8 cellular contexts compared by ENCODE assay signal in the genomic region with DNA sequence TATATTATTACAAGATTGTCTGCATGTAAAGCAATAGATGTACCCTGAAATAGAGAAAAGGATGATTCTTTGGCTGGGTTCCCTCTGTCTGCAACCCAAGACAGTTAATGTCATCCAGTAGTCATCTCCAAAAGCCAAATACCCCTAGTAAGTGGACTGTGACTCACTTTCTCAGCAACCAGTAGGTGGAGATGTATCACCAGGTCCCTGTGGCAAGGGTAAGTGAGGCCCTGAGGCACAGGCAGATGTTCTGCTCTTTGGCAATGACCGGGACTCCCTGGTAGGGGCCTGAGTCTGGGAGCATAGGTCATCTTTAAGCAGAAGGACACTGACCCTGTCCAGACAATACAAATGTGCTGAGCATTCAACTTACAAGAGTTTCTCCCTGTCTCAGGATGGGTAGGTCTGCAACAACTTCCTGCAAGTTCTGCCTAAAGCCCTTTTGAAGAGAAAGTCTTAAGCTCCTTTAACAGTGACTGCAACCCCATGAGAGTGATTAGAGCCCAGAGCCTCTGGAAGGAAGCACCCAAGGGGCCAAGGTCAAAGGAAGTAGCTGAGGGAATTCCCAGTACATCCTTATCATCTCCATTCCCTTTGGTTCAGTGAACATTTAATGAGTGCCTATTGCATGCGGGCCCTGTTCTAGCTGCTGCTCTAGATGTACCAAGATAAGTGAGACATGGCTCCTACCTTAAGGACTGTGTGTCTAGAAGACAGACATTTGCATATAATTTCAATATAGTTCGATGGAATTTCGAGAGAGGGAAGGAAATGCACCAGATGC. TPM values are rescaled to one million over a fixed set of nuclear protein-coding genes. Genes with fewer than 3 reads are reported as not detected.
DNase-seq lines count a peak whose midpoint lies in the region; ATAC-seq and TF ChIP-seq lines count a peak whose summit lies in the region.

No MANE protein-coding gene starts in this region.

- peak; percentile 83 to 93 for ATAC-seq in activated T-cell treated with anti-CD3 and anti-CD28 coated beads, Interleukin-2, amount 50 U/mL, for 72 hours (replicated peaks in 1 of 2)
- ATAC-seq in effector memory CD8-positive, alpha-beta T cell (replicated peaks) = no peak

- no peak overlapping the region for H3K27ac Mint-ChIP-seq in activated T-cell treated with anti-CD3 and anti-CD28 coated beads, Interleukin-2, amount 50 U/mL, for 72 hours
- H3K27ac Mint-ChIP-seq in effector memory CD8-positive, alpha-beta T cell = no peak overlapping the region

- TF ChIP-seq CTCF in AG09309 (IDR thresholded peaks at IDR 0.05; ENCODE audit: control insufficient read depth, insufficient read depth, low read depth, low read length, missing control alignments) = peak; percentile 67

- H3K4me3 ChIP-seq in AG09309 (ENCODE audit: control insufficient read depth, low read depth, low read length) = no peak overlapping the region

- DNase-seq in AG09309 (ENCODE audit: low read depth) (no peak), HT-29 (ENCODE audit: low spot score) (peak; percentile 3), kidney tubule cell (ENCODE audit: low spot score) (peak; percentile 61), DMS79 (lab: John Stamatoyannopoulos, UW) (no peak), mesenteric fat pad (ENCODE audit: low spot score) (no peak), NCI-H1436 treated with DMSO at 0.1 percent for 48 hours (lab: John Stamatoyannopoulos, UW) (no peak)
- peak; percentile 16 to 17 for DNase-seq in activated T-cell treated with anti-CD3 and anti-CD28 coated beads, Interleukin-2, amount 50 U/mL, for 72 hours
- DNase-seq in effector memory CD8-positive, alpha-beta T cell = no peak

- H3K4me3 Mint-ChIP-seq in activated T-cell treated with anti-CD3 and anti-CD28 coated beads, Interleukin-2, amount 50 U/mL, for 72 hours = no peak overlapping the region
- H3K4me3 Mint-ChIP-seq in effector memory CD8-positive, alpha-beta T cell = no peak overlapping the region

- peaks cover 8% of the 10 kb centered on the region for H3K27me3 Mint-ChIP-seq in activated T-cell treated with anti-CD3 and anti-CD28 coated beads, Interleukin-2, amount 50 U/mL, for 72 hours (ENCODE audit: low read depth)
- peaks cover 8 to 42% of the 10 kb centered on the region in 2 donors for H3K27me3 Mint-ChIP-seq in effector memory CD8-positive, alpha-beta T cell

- no peaks in the 10 kb centered on the region for H3K36me3 Mint-ChIP-seq in activated T-cell treated with anti-CD3 and anti-CD28 coated beads, Interleukin-2, amount 50 U/mL, for 72 hours (ENCODE audit: insufficient read depth in 2 of 2)
- H3K36me3 Mint-ChIP-seq in effector memory CD8-positive, alpha-beta T cell (ENCODE audit: insufficient read depth) = no peaks in the 10 kb centered on the region

- H3K9me3 Mint-ChIP-seq in activated T-cell treated with anti-CD3 and anti-CD28 coated beads, Interleukin-2, amount 50 U/mL, for 72 hours = no peaks in the 10 kb centered on the region
- no peaks in the 10 kb centered on the region for H3K9me3 Mint-ChIP-seq in effector memory CD8-positive, alpha-beta T cell

- H3K4me1 Mint-ChIP-seq in activated T-cell treated with anti-CD3 and anti-CD28 coated beads, Interleukin-2, amount 50 U/mL, for 72 hours (ENCODE audit: low read depth) = no peaks in the 10 kb centered on the region
- H3K4me1 Mint-ChIP-seq in effector memory CD8-positive, alpha-beta T cell (ENCODE audit: low read depth in 2 of 2) = peaks cover 2 to 7% of the 10 kb centered on the region in 2 donors

RNA-seq across cellular contexts. Expression of a gene that starts 31.9 kb away (rescaled TPM):
- not detected in 2 replicates for total RNA-seq in HT-29 (2014; rRNA removed; shearing (Covaris generic))
- not detected for total RNA-seq in activated T-cell treated with anti-CD3 and anti-CD28 coated beads, Interleukin-2, amount 50 U/mL, for 72 hours
- 250 TPM for total RNA-seq in mesenteric fat pad

Comparison
In these comparisons a context has a peak if more than half of its experiments do, and no peak if none do; other contexts are left out.
1. DNase-seq: peak in HT-29 (single experiment), activated T-cell treated with anti-CD3 and anti-CD28 coated beads, Interleukin-2, amount 50 U/mL, for 72 hours (2 of 2) and kidney tubule cell (single experiment); none in AG09309 (single experiment), effector memory CD8-positive, alpha-beta T cell (0 of 3), DMS79 (single experiment), mesenteric fat pad (single experiment) and NCI-H1436 treated with DMSO at 0.1 percent for 48 hours (single experiment).
2. RNA of a gene that starts 31.9 kb away (total RNA-seq): 250 TPM in mesenteric fat pad (single experiment); not detected in activated T-cell treated with anti-CD3 and anti-CD28 coated beads, Interleukin-2, amount 50 U/mL, for 72 hours and not detected in HT-29; every median in the first group is over 100 times any median in the second.